In the genomic region with DNA sequence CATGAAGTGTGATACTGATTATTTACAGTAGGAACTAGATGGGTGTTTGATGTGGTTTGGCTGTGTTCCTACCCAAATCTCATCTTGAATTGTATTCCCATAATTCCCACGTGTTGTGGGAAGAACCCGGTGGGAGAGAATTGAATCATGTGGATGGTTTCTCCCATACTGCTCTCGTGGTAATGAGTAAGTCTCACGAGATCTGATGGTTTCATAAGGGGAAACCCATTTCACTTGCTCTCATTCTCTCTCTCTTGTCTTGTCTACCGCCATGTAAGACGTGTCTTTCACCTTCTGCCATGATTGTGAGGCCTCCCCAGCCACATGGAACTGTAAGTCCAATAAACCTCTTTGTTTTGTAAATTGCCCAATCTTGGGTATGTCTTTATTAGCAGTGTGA, we compare ENCODE assay signal across 4 cellular contexts. TPM values are rescaled to one million over a fixed set of nuclear protein-coding genes. Genes with fewer than 3 reads are reported as not detected.
"Had no signal": no experiment of that assay in that cellular context is flagged by ENCODE, and none has a peak within 500 bp of the region (broad histone marks: within the 10 kb centered on the region; RNA-seq: fewer than 3 reads in every experiment).

No MANE protein-coding gene starts in this region.

RNA-seq across cellular contexts. Expression of a gene that starts 33.9 kb away (rescaled TPM):
- total RNA-seq: activated CD4-positive, alpha-beta T cell treated with anti-CD3 and anti-CD28 coated beads, Interleukin-2, amount 10 ng/mL, durations not matched to agents 7 days and 5 days; activated naive CD4-positive, alpha-beta T cell treated with anti-CD3 and anti-CD28 coated beads, Interleukin-2, amount 50 U/mL, for 72 hours; activated T-cell treated with anti-CD3 and anti-CD28 coated beads, Interleukin-2, amount 50 U/mL, for 72 hours; naive thymus-derived CD8-positive, alpha-beta T cell had no signal
